ENCODE assay signal across 10 cellular contexts in genomic region chr20:44496976-44497375, GRCh38. TPM values are rescaled to one million over a fixed set of nuclear protein-coding genes. Genes with fewer than 3 reads are reported as not detected.
DNase-seq lines count a peak whose midpoint lies in the region; ATAC-seq and TF ChIP-seq lines count a peak whose summit lies in the region.
"Had no signal": no experiment of that assay in that cellular context is flagged by ENCODE, and none has a peak within 500 bp of the region (broad histone marks: within the 10 kb centered on the region; RNA-seq: fewer than 3 reads in every experiment).

No MANE protein-coding gene starts in this region.

- H3K4me1 Mint-ChIP-seq in T-helper 17 cell: peaks cover 18% of the 10 kb centered on the region

- peaks cover 18% of the 10 kb centered on the region for H3K36me3 Mint-ChIP-seq in T-helper 17 cell (ENCODE audit: low read depth)

- H3K4me1 ChIP-seq in fibroblast of lung (ENCODE audit: control insufficient read depth, extremely low read depth, insufficient read depth, low read length) (peaks cover 35% of the 10 kb centered on the region), upper lobe of left lung (peaks cover 0 to 13% (median 8%) of the 10 kb centered on the region in 4 donors)

- DNase-seq in GM13977 (ENCODE audit: low spot score) (peak; percentile 23), T-helper 17 cell (no peak), fibroblast of lung (ENCODE audit: low read depth in 2 of 2) (peak; percentile 61 to 93), upper lobe of left lung (no peak), NCI-H345 treated with DMSO at 0.1 percent for 48 hours (lab: John Stamatoyannopoulos, UW; ENCODE audit: unreplicated experiment) (no peak), pons (ENCODE audit: low spot score) (no peak), NCI-H510A treated with DMSO at 0.1 percent for 48 hours (lab: John Stamatoyannopoulos, UW) (no peak)
- DNase-seq in stimulated activated CD4-positive, alpha-beta T cell treated with anti-CD3 and anti-CD28 coated beads, Interleukin-4, amount 100 ng/mL, for 4 hours: peak; percentile 11 to 26
- DNase-seq: head of caudate nucleus, NCI-H345 had no signal

- no peak overlapping the region for H3K4me3 Mint-ChIP-seq in T-helper 17 cell

- no peak overlapping the region for H3K9ac ChIP-seq in fibroblast of lung (ENCODE audit: insufficient read depth, low read length)

- TF ChIP-seq CTCF in GM13977 (IDR thresholded peaks at IDR 0.05; ENCODE audit: extremely low read depth, insufficient read depth, missing control alignments) (no peak), fibroblast of lung (conservative IDR thresholded peaks at IDR 0.05 in 1 of 2, IDR thresholded peaks at IDR 0.05 in 1 of 2; ENCODE audit: low read depth in 1 of 2, low read length in 2 of 2) (no peak), upper lobe of left lung (IDR thresholded peaks at IDR 0.05) (no peak)

- peak overlapping the region; percentile 88 for H3K27ac ChIP-seq in fibroblast of lung (ENCODE audit: insufficient read depth, low read length)
- H3K27ac ChIP-seq in upper lobe of left lung: peak overlapping the region in 1 of 4 donors; percentile 66

- peaks cover 9% of the 10 kb centered on the region for H3K36me3 ChIP-seq in fibroblast of lung (ENCODE audit: control insufficient read depth, insufficient read depth, low read length)
- peaks cover 31 to 100% (median 65%) of the 10 kb centered on the region in 4 donors for H3K36me3 ChIP-seq in upper lobe of left lung

- no peak for TF ChIP-seq EP300 in upper lobe of left lung (IDR thresholded peaks at IDR 0.05)

- H3K9me3 ChIP-seq in T-helper 17 cell (ENCODE audit: control insufficient read depth, low read length, poor library complexity, severe bottlenecking) (no peaks in the 10 kb centered on the region), fibroblast of lung (ENCODE audit: control insufficient read depth, insufficient read depth, low read depth, low read length) (no peaks in the 10 kb centered on the region), upper lobe of left lung (no peaks in the 10 kb centered on the region)

- TF ChIP-seq POLR2A in upper lobe of left lung (IDR thresholded peaks at IDR 0.05): no peak

- no peaks in the 10 kb centered on the region for H4K20me1 ChIP-seq in fibroblast of lung (ENCODE audit: control insufficient read depth, extremely low read depth, insufficient read depth, low read length)

- H3K27me3 Mint-ChIP-seq in T-helper 17 cell: no peaks in the 10 kb centered on the region

- H3K4me3 ChIP-seq in fibroblast of lung (replicated peaks in 1 of 4; ENCODE audit: control extremely low read depth in 1 of 4, insufficient read depth in 1 of 4, low read depth in 3 of 4, low read length in 4 of 4) (no peak overlapping the region), upper lobe of left lung (no peak overlapping the region)

- 92% methylated on average over 2 to 3 of the region's 3 CpGs for WGBS in upper lobe of left lung, 2 donors

- in situ Hi-C loops in GM13977 (cut with MboI; ENCODE audit: low pct_unique_long_range_greater_than_20kb, low sequenced_read_pairs, unreplicated experiment): no loop called here

- H3K79me2 ChIP-seq in fibroblast of lung (ENCODE audit: control insufficient read depth, insufficient read depth, low read length): no peaks in the 10 kb centered on the region

- no peaks in the 10 kb centered on the region for H3K27me3 ChIP-seq in fibroblast of lung (ENCODE audit: control insufficient read depth, insufficient read depth, low read length)
- H3K27me3 ChIP-seq in upper lobe of left lung: no peaks in the 10 kb centered on the region

- no peak overlapping the region for H2AFZ ChIP-seq in fibroblast of lung (ENCODE audit: low read length)

- H3K27ac Mint-ChIP-seq in T-helper 17 cell: peak overlapping the region; percentile 88

- ATAC-seq in T-helper 17 cell (no peak), upper lobe of left lung (ENCODE audit: low FRiP score in 2 of 2) (no peak)

- peak overlapping the region; percentile 0 for H3K4me2 ChIP-seq in fibroblast of lung (ENCODE audit: extremely low read depth, insufficient read depth, low read length)

RNA-seq across cellular contexts. Expression of gene TTPAL, which starts 21.3 kb away (rescaled TPM):
- total RNA-seq in T-helper 17 cell (10 to 100 TPM; 11.1 to 11.7 TPM), fibroblast of lung (10.3 and 12.6 TPM in 2 replicates), upper lobe of left lung (10 to 100 TPM in 4 of 6 donors, 1 to 10 TPM in 2; 9.4 to 12.2 (median 10.2) TPM)
- 11.9 and 12.3 TPM in 2 replicates for polyA plus RNA-seq in fibroblast of lung
- polyA plus RNA-seq in fibroblast of lung (2012): 11.8 and 13.1 TPM in 2 replicates
- polyA minus RNA-seq in fibroblast of lung (ENCODE audit: low replicate concordance): 49.1 and 67.8 TPM in 2 replicates

RNA-seq across cellular contexts. Expression of gene SERINC3, which starts 24.9 kb away (rescaled TPM):
- total RNA-seq in T-helper 17 cell (10 to 100 TPM; 62.8 to 76.2 TPM), fibroblast of lung (107 and 120 TPM in 2 replicates), upper lobe of left lung (100 to 1,000 TPM in 4 of 6 donors, 10 to 100 TPM in 2; 56.3 to 122 (median 107) TPM)
- 194 and 238 TPM in 2 replicates for polyA plus RNA-seq in fibroblast of lung
- polyA plus RNA-seq in fibroblast of lung (2012): 83.7 and 104 TPM in 2 replicates
- 240 and 260 TPM in 2 replicates for polyA minus RNA-seq in fibroblast of lung (ENCODE audit: low replicate concordance)

Comparison
In these comparisons a context has a peak if more than half of its experiments do, and no peak if none do; other contexts are left out.
1. DNase-seq: peak in GM13977 (single experiment), fibroblast of lung (2 of 2) and stimulated activated CD4-positive, alpha-beta T cell treated with anti-CD3 and anti-CD28 coated beads, Interleukin-4, amount 100 ng/mL, for 4 hours (2 of 2); none in T-helper 17 cell (0 of 3), upper lobe of left lung (0 of 2), NCI-H345 treated with DMSO at 0.1 percent for 48 hours (single experiment), pons (single experiment) and NCI-H510A treated with DMSO at 0.1 percent for 48 hours (single experiment).